In the genomic region with DNA sequence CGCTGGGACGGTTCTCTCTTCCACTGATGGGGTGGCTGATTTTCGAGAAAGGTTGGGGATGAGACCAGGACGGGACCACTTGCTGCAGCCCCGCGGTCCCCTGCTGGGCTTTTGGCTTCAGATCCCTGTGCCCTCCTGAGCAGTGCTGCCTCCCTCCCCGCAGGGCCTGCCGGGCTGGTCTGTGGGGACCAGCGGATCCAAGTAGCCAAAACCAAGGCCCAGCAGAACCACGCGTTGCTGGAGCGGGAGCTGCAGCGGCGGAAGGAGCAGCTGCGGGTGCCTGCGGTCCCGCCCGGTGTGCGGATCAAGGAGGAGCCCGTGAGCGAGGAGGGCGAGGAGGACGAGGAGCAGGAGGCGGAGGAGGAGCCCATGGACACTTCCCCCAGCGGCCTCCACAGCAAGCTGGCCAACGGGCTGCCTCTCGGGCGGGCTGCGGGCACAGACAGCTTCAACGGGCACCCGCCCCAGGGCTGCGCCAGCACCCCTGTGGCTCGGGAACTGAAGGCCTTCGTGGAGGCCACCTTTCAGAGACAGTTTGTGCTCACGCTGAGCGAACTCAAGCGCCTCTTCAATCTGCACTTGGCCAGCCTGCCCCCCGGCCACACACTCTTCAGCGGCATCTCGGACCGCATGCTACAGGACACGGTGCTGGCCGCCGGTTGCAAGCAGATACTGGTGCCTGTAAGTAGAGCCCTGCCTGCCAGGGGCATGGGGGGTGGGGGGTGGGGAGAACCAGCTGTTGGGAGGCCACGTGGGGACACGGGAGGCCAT, we compare ENCODE assay signal across 21 cellular contexts.
"Had no signal": no experiment of that assay in that cellular context is flagged by ENCODE, and none has a peak within 500 bp of the region (broad histone marks: within the 10 kb centered on the region; RNA-seq: fewer than 3 reads in every experiment).

No MANE protein-coding gene starts in this region.

- H3K4me1 Mint-ChIP-seq: stimulated activated naive B cell treated with anti-CD40 and anti-IgM and Interleukin-4, amounts not matched to agents 10 μg/mL and 1 μg/mL and 100 μg/mL, for 72 hours had no signal

- H3K27me3 ChIP-seq: brain microvascular endothelial cell, colonic mucosa, gastroesophageal sphincter, heart right ventricle, neutrophil, spleen, upper lobe of left lung had no signal

- H3K4me1 ChIP-seq: colonic mucosa had no signal

- H3K27ac Mint-ChIP-seq: activated CD4-positive, alpha-beta T cell treated with anti-CD3 and anti-CD28 coated beads, Interleukin-2, amount 10 ng/mL, durations not matched to agents 24 days and 14 days; activated naive CD4-positive, alpha-beta T cell treated with anti-CD3 and anti-CD28 coated beads for 36 hours; stimulated activated naive B cell treated with anti-CD40 and anti-IgM and Interleukin-4, amounts not matched to agents 10 μg/mL and 1 μg/mL and 100 μg/mL, for 72 hours had no signal

- DNase-seq: activated CD4-positive, alpha-beta T cell treated with anti-CD3 and anti-CD28 coated beads, Interleukin-2, amount 10 ng/mL, durations not matched to agents 24 days and 14 days; activated naive CD4-positive, alpha-beta T cell treated with anti-CD3 and anti-CD28 coated beads for 36 hours; activated naive CD8-positive, alpha-beta T cell treated with anti-CD3 and anti-CD28 coated beads, Interleukin-2, amount 50 U/mL, for 24 hours; activated T-cell treated with anti-CD3 and anti-CD28 coated beads for 4 hours; aorta; brain microvascular endothelial cell; heart right ventricle; left cardiac atrium; natural killer cell; SK-N-SH; spleen; stimulated activated CD4-positive, alpha-beta T cell treated with anti-CD3 and anti-CD28 coated beads, Interleukin-4, amount 100 ng/mL, for 4 hours; stimulated activated naive B cell treated with anti-CD40 and anti-IgM and Interleukin-4, amounts not matched to agents 10 μg/mL and 1 μg/mL and 100 μg/mL, for 72 hours; T-helper 1 cell; T1000 had no signal

- H3K9me3 ChIP-seq: colonic mucosa, gastroesophageal sphincter, heart right ventricle, neutrophil, SK-N-SH, spleen, thoracic aorta, upper lobe of left lung had no signal

- H3K9me3 Mint-ChIP-seq: activated CD4-positive, alpha-beta T cell treated with anti-CD3 and anti-CD28 coated beads, Interleukin-2, amount 10 ng/mL, durations not matched to agents 24 days and 14 days; activated naive CD4-positive, alpha-beta T cell treated with anti-CD3 and anti-CD28 coated beads for 36 hours; activated naive CD8-positive, alpha-beta T cell treated with anti-CD3 and anti-CD28 coated beads, Interleukin-2, amount 50 U/mL, for 24 hours; central memory CD8-positive, alpha-beta T cell; natural killer cell; stimulated activated naive B cell treated with anti-CD40 and anti-IgM and Interleukin-4, amounts not matched to agents 10 μg/mL and 1 μg/mL and 100 μg/mL, for 72 hours had no signal

- H3K27me3 Mint-ChIP-seq: activated CD4-positive, alpha-beta T cell treated with anti-CD3 and anti-CD28 coated beads, Interleukin-2, amount 10 ng/mL, durations not matched to agents 24 days and 14 days; activated naive CD8-positive, alpha-beta T cell treated with anti-CD3 and anti-CD28 coated beads, Interleukin-2, amount 50 U/mL, for 24 hours; central memory CD8-positive, alpha-beta T cell; stimulated activated naive B cell treated with anti-CD40 and anti-IgM and Interleukin-4, amounts not matched to agents 10 μg/mL and 1 μg/mL and 100 μg/mL, for 72 hours had no signal

- H3K27ac ChIP-seq: brain microvascular endothelial cell, colonic mucosa, gastroesophageal sphincter, heart right ventricle, neutrophil, spleen, thoracic aorta, upper lobe of left lung had no signal

- H3K4me2 ChIP-seq: SK-N-SH had no signal

- H3K36me3 ChIP-seq: colonic mucosa had no signal

- H3K4me3 ChIP-seq: colonic mucosa, gastroesophageal sphincter, heart right ventricle, spleen, thoracic aorta, upper lobe of left lung had no signal

- ATAC-seq: activated naive CD8-positive, alpha-beta T cell treated with anti-CD3 and anti-CD28 coated beads, Interleukin-2, amount 50 U/mL, for 24 hours; gastroesophageal sphincter; heart right ventricle; left cardiac atrium; natural killer cell; stimulated activated naive B cell treated with anti-CD40 and anti-IgM and Interleukin-4, amounts not matched to agents 10 μg/mL and 1 μg/mL and 100 μg/mL, for 72 hours had no signal

- H3K4me3 Mint-ChIP-seq: activated CD4-positive, alpha-beta T cell treated with anti-CD3 and anti-CD28 coated beads, Interleukin-2, amount 10 ng/mL, durations not matched to agents 24 days and 14 days; activated naive CD4-positive, alpha-beta T cell treated with anti-CD3 and anti-CD28 coated beads for 36 hours; activated naive CD8-positive, alpha-beta T cell treated with anti-CD3 and anti-CD28 coated beads, Interleukin-2, amount 50 U/mL, for 24 hours; central memory CD8-positive, alpha-beta T cell; natural killer cell; stimulated activated naive B cell treated with anti-CD40 and anti-IgM and Interleukin-4, amounts not matched to agents 10 μg/mL and 1 μg/mL and 100 μg/mL, for 72 hours had no signal
